In the genomic region with DNA sequence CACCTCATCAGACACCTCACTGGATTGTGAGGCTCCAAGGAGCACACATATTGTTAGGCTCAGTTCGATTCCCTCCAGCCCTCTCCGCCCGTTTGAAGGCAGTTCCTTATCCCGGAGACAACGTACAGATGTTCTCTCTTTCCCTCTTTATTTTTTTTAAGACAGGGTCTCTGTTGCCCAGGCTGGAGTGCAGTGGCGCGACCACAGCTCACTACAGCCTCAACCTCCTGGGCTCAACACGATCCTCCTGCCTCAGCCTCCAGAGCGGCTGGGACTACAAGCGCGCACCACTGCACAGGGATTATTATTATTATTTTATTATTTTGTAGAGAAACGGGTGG, we compare ENCODE assay signal across 9 cellular contexts. TPM values are rescaled to one million over a fixed set of nuclear protein-coding genes. Genes with fewer than 3 reads are reported as not detected.
A peak's percentile ranks its signal among the peaks of the same experiment; 100 is the strongest.
DNase-seq lines count a peak whose midpoint lies in the region; ATAC-seq and TF ChIP-seq lines count a peak whose summit lies in the region.
"Had no signal": no experiment of that assay in that cellular context is flagged by ENCODE, and none has a peak within 500 bp of the region (broad histone marks: within the 10 kb centered on the region; RNA-seq: fewer than 3 reads in every experiment).

No MANE protein-coding gene starts in this region.

- H3K14ac ChIP-seq in IMR-90 (replicated peaks; ENCODE audit: low read depth, low read length) = peak overlapping the region; percentile 98

- H2BK120ac ChIP-seq in IMR-90 (ENCODE audit: low read depth, low read length) = no peak overlapping the region

- in situ Hi-C loops in IMR-90 (cut with MboI; ENCODE audit: low sequenced_read_pairs) = no loop called here
- in situ Hi-C loops in mammary epithelial cell (cut with MboI; ENCODE audit: low sequenced_read_pairs in 2 of 2) = no loop called here

- H3K9ac ChIP-seq in IMR-90 (ENCODE audit: low read depth, low read length) (peak overlapping the region; percentile 81), mammary epithelial cell (ENCODE audit: insufficient read depth, low read length) (peak overlapping the region; percentile 78), mucosa of stomach (ENCODE audit: low read length) (peak overlapping the region; percentile 74)

- no peak overlapping the region for H3K18ac ChIP-seq in IMR-90 (ENCODE audit: low read depth, low read length)

- CTCF ChIA-PET in AG04449 (lab: Yijun Ruan, JAX) (interaction anchor here (1.2 to 6.5 kb wide), 9 partner anchors 13 to 258 kb away, joined by 3 to 89 read pairs (median 11); partner anchors contain the start of genes C1QL4 and DNAJC22), IMR-90 (lab: Yijun Ruan, JAX) (interaction anchor here (0.7 to 1.7 kb wide), 3 partner anchors 9 to 101 kb away, joined by 3 to 9 read pairs (median 7); partner anchors contain the start of gene C1QL4), mammary epithelial cell (lab: Charles Lee; ENCODE audit: low non-redundant PET) (interaction anchor here (0.7 to 1.5 kb wide), 4 partner anchors 9 to 58 kb away, joined by 4 to 21 read pairs (median 10); no protein-coding TSS in a partner anchor)

- peak overlapping the region; percentile 25; the same call in 1 of the 2 replicates for H2AK5ac ChIP-seq in IMR-90 (ENCODE audit: low read depth, low read length)

- no peaks in the 10 kb centered on the region; the same call in 1 of the 2 replicates for H3K9me1 ChIP-seq in IMR-90 (ENCODE audit: insufficient read depth, low read length)

- no peak for TF ChIP-seq POLR2A in IMR-90 (IDR thresholded peaks at IDR 0.05; ENCODE audit: low read depth, low read length)

- no peak for DNase-seq in AG04449 (ENCODE audit: low read depth, low spot score)
- DNase-seq in IMR-90 = no peak
- DNase-seq in mammary epithelial cell = no peak
- no peak for DNase-seq in HCEC 1CT
- DNase-seq in occipital lobe (lab: John Stamatoyannopoulos, UW) = no peak
- no peak for DNase-seq in SHP77 treated with DMSO at 0.1 percent for 48 hours (lab: John Stamatoyannopoulos, UW)

- H3K27me3 ChIP-seq in IMR-90 (ENCODE audit: control insufficient read depth, insufficient read depth, low read length) = no peaks in the 10 kb centered on the region
- no peaks in the 10 kb centered on the region for H3K27me3 ChIP-seq in mammary epithelial cell (ENCODE audit: insufficient read depth, low read length)
- no peaks in the 10 kb centered on the region for H3K27me3 ChIP-seq in mucosa of stomach (ENCODE audit: control insufficient read depth, insufficient read depth, low read length)

- H2BK5ac ChIP-seq in IMR-90 (ENCODE audit: low read depth, low read length, poor library complexity, severe bottlenecking) = no peak overlapping the region

- ATAC-seq in IMR-90 (ENCODE audit: low read depth) (no peak), HG02970 (IDR thresholded peaks at IDR 0.05; ENCODE audit: low FRiP score, unreplicated experiment) (no peak)

- POLR2A ChIA-PET in AG04449 (lab: Yijun Ruan, JAX) = interaction anchor here (0.5 to 1.2 kb wide), 6 partner anchors 9 to 419 kb away, joined by 3 to 5 read pairs (median 4); partner anchors contain the start of gene TMBIM6
- POLR2A ChIA-PET in IMR-90 (lab: Charles Lee; ENCODE audit: unreplicated experiment) = interaction anchor here (1.6 kb wide), 1 partner anchor 10 kb away, joined by 4 read pairs; no protein-coding TSS in a partner anchor

- H3K4ac ChIP-seq in IMR-90 (ENCODE audit: low read depth, low read length) = peak overlapping the region; percentile 90

- H2BK20ac ChIP-seq in IMR-90 (ENCODE audit: low read depth, low read length) = no peak overlapping the region

- H2AFZ ChIP-seq in IMR-90 (replicated peaks; ENCODE audit: low read length, poor library complexity) (peak overlapping the region; percentile 100), mammary epithelial cell (ENCODE audit: low read depth, low read length) (peak overlapping the region; percentile 97)

- H3K4me2 ChIP-seq in IMR-90 (ENCODE audit: low read depth, low read length) = peak overlapping the region; percentile 41
- H3K4me2 ChIP-seq in mammary epithelial cell (ENCODE audit: insufficient read depth, low read depth, low read length) = peak overlapping the region; percentile 86

- no peaks in the 10 kb centered on the region for H4K20me1 ChIP-seq in IMR-90 (ENCODE audit: insufficient read depth, low read length)
- no peaks in the 10 kb centered on the region for H4K20me1 ChIP-seq in mammary epithelial cell (ENCODE audit: insufficient read depth, low read length)

- intact Hi-C loops in IMR-90 (cut with micrococcal nuclease) = no loop called here
- intact Hi-C loops in mammary epithelial cell (cut with micrococcal nuclease) = no loop called here

- dilution Hi-C loops in IMR-90 (cut with HindIII; ENCODE audit: low sequenced_read_pairs, unreplicated experiment) (no loop called here), mammary epithelial cell (cut with HindIII; ENCODE audit: low sequenced_read_pairs) (loop anchor here (10.0 kb wide), 1 partner anchor 258 kb away; the partner anchor contains the start of genes KMT2D and RHEBL1)

- peaks cover 9% of the 10 kb centered on the region; the same call in 1 of the 2 replicates for H3K4me1 ChIP-seq in IMR-90 (ENCODE audit: control insufficient read depth, insufficient read depth, low read length)
- H3K4me1 ChIP-seq in mammary epithelial cell (ENCODE audit: insufficient read depth, low read length) = peaks cover 14% of the 10 kb centered on the region
- H3K4me1 ChIP-seq in mucosa of stomach (ENCODE audit: control insufficient read depth, insufficient read depth, low read length) = peaks cover 7% of the 10 kb centered on the region

- H2BK15ac ChIP-seq in IMR-90 (ENCODE audit: low read depth, low read length) = no peak overlapping the region

- peak overlapping the region; percentile 55 for H4K5ac ChIP-seq in IMR-90 (ENCODE audit: low read depth, low read length)

- H4K8ac ChIP-seq in IMR-90 (ENCODE audit: low read depth in 2 of 2, low read length in 2 of 2) = peak overlapping the region; percentile 72 to 89

- BruUV-seq in IMR-90 (replicated peaks; lab: Mats Ljungman, UMichigan) (no TSS peak), mammary epithelial cell (replicated peaks; lab: Mats Ljungman, UMichigan) (TSS peak; percentile 90)

- no peak overlapping the region for H3K56ac ChIP-seq in IMR-90 (ENCODE audit: extremely low read depth, insufficient read depth, low read length)

- peaks cover 9 to 41% of the 10 kb centered on the region in 2 experiments; a peak in 3 of 4 replicates for H3K79me1 ChIP-seq in IMR-90 (ENCODE audit: low read depth in 1 of 2, low read length in 2 of 2)

- peak overlapping the region; percentile 92 for H3K23ac ChIP-seq in IMR-90 (ENCODE audit: low read depth, low read length)

- H2AK9ac ChIP-seq in IMR-90 (replicated peaks; ENCODE audit: low read depth, low read length, poor library complexity) = peak overlapping the region; percentile 91

- H3K4me3 ChIP-seq in AG04449 (ENCODE audit: low read depth, low read length) = peak overlapping the region; percentile 75
- peak overlapping the region; percentile 82 for H3K4me3 ChIP-seq in IMR-90 (ENCODE audit: insufficient read depth, low read depth, low read length)
- H3K4me3 ChIP-seq in mammary epithelial cell (replicated peaks in 1 of 3; ENCODE audit: insufficient read depth in 1 of 3, low read depth in 2 of 3, low read length in 3 of 3) = peak overlapping the region; percentile 66 to 77 (median 77)
- peak overlapping the region; percentile 37 for H3K4me3 ChIP-seq in mucosa of stomach (ENCODE audit: low read length)

- TF ChIP-seq CTCF in AG04449 (IDR thresholded peaks at IDR 0.05; ENCODE audit: insufficient read depth, low read length, missing control alignments) (no peak), IMR-90 (conservative IDR thresholded peaks at IDR 0.05; ENCODE audit: low read depth, low read length) (no peak), mammary epithelial cell (conservative IDR thresholded peaks at IDR 0.05 in 1 of 2, IDR thresholded peaks at IDR 0.05 in 1 of 2; ENCODE audit: extremely low read depth in 1 of 2, insufficient read depth in 1 of 2, low read depth in 1 of 2, low read length in 2 of 2) (no peak)

- H3K36me3 ChIP-seq in IMR-90 (ENCODE audit: control insufficient read depth, insufficient read depth, low read length) (no peaks in the 10 kb centered on the region), mammary epithelial cell (ENCODE audit: insufficient read depth, low read length) (peaks cover 3% of the 10 kb centered on the region), mucosa of stomach (ENCODE audit: control insufficient read depth, insufficient read depth, low read length) (no peaks in the 10 kb centered on the region)

- peaks cover 13% of the 10 kb centered on the region for H3K79me2 ChIP-seq in mammary epithelial cell (ENCODE audit: insufficient read depth, low read length)

- no peak for TF ChIP-seq RAD21 in IMR-90 (IDR thresholded peaks at IDR 0.05; ENCODE audit: low read length)

- H3K27ac ChIP-seq in IMR-90 (ENCODE audit: insufficient read depth, low read length) (peak overlapping the region; percentile 72), mammary epithelial cell (ENCODE audit: insufficient read depth, low read depth, low read length) (peak overlapping the region; percentile 64)

- 63% methylated on average over 3 of the region's 12 CpGs; no CpG with 5 or more reads in 1 of the 2 experiments for WGBS in IMR-90 (ENCODE audit: extremely low coverage in 2 of 2, insufficient read length in 1 of 2), 2 experiments
- 40% methylated on average over 11 of the region's 12 CpGs for WGBS in mammary epithelial cell (ENCODE audit: low coverage, missing lambda C conversion rate)

- H4K91ac ChIP-seq in IMR-90 (ENCODE audit: insufficient read depth, low read depth, low read length) = no peak overlapping the region

- H3K9me3 ChIP-seq in IMR-90 (ENCODE audit: control insufficient read depth, insufficient read depth, low read length) (no peaks in the 10 kb centered on the region), mammary epithelial cell (replicated peaks; ENCODE audit: insufficient read depth, low read length) (no peaks in the 10 kb centered on the region), mucosa of stomach (ENCODE audit: control insufficient read depth, low read length) (no peaks in the 10 kb centered on the region)

RNA-seq across cellular contexts. Expression of gene TROAP, which starts 0.7 kb away (rescaled TPM):
- 15.6 and 21.5 TPM in 2 replicates for total RNA-seq in IMR-90 (2012; rRNA removed)
- 29.3 and 46.0 TPM in 2 replicates for polyA plus RNA-seq in IMR-90 (2012; rRNA removed)
- 13.7 and 15.7 TPM in 2 replicates for polyA plus RNA-seq in IMR-90 (2012; cell fraction: cytosol; rRNA removed)
- polyA plus RNA-seq in IMR-90 (2012; cell fraction: nucleus; rRNA removed; ENCODE audit: low replicate concordance) = 36.7 and 80.0 TPM in 2 replicates
- 10 to 100 TPM in 1 of 2 donors, under 1 TPM in 1; 0.33 to 34.2 TPM for total RNA-seq in mammary epithelial cell
- polyA plus RNA-seq in mammary epithelial cell = 23.0 TPM
- polyA minus RNA-seq in mammary epithelial cell = 30.6 TPM
- 1.2 TPM for total RNA-seq in occipital lobe

RNA-seq across cellular contexts. Expression of gene C1QL4, which starts 14.7 kb away (rescaled TPM):
- total RNA-seq in IMR-90 (2012; rRNA removed) (0.18 and 0.28 TPM in 2 replicates), mammary epithelial cell (under 1 TPM in 1 of 2 donors, not detected in 1; 0.24 TPM), occipital lobe (0.16 TPM)
- polyA plus RNA-seq in IMR-90 (2012; rRNA removed) (0.46 and 0.60 TPM in 2 replicates), mammary epithelial cell (0.03 TPM)
- polyA plus RNA-seq in IMR-90 (2012; cell fraction: cytosol; rRNA removed) = 0.55 and 0.96 TPM in 2 replicates
- polyA plus RNA-seq in IMR-90 (2012; cell fraction: nucleus; rRNA removed; ENCODE audit: low replicate concordance) = 0.84 and 1.3 TPM in 2 replicates
- polyA minus RNA-seq in mammary epithelial cell = not detected

RNA-seq across cellular contexts. Expression of gene DNAJC22, which starts 24.4 kb away (rescaled TPM):
- total RNA-seq in IMR-90 (2012; rRNA removed) = 6.7 and 8.1 TPM in 2 replicates
- polyA plus RNA-seq in IMR-90 (2012; rRNA removed) = 8.1 and 8.2 TPM in 2 replicates
- 4.2 and 6.7 TPM in 2 replicates for polyA plus RNA-seq in IMR-90 (2012; cell fraction: cytosol; rRNA removed)
- polyA plus RNA-seq in IMR-90 (2012; cell fraction: nucleus; rRNA removed; ENCODE audit: low replicate concordance) = 10.5 and 11.0 TPM in 2 replicates
- under 1 TPM; 0.14 to 0.17 TPM for total RNA-seq in mammary epithelial cell
- 0.03 TPM for polyA plus RNA-seq in mammary epithelial cell
- polyA minus RNA-seq in mammary epithelial cell = not detected
- total RNA-seq in occipital lobe = 0.78 TPM

RNA-seq across cellular contexts. Expression of gene PRPH, which starts 27.4 kb away (rescaled TPM):
- total RNA-seq in IMR-90 (2012; rRNA removed) (not detected in 2 replicates), mammary epithelial cell (under 1 TPM in 1 of 2 donors, not detected in 1; 0.35 TPM), occipital lobe (not detected)
- polyA plus RNA-seq in IMR-90 (2012; rRNA removed) (not detected in 2 replicates), mammary epithelial cell (not detected)
- polyA plus RNA-seq in IMR-90 (2012; cell fraction: cytosol; rRNA removed) = 0.02 TPM in 1 of 2 replicates, not detected in the other
- 0.29 and 0.49 TPM in 2 replicates for polyA plus RNA-seq in IMR-90 (2012; cell fraction: nucleus; rRNA removed; ENCODE audit: low replicate concordance)
- not detected for polyA minus RNA-seq in mammary epithelial cell
- total RNA-seq: SK-MEL-5 had no signal

RNA-seq across cellular contexts. Expression of gene SPATS2, which starts 44.9 kb away (rescaled TPM):
- total RNA-seq in IMR-90 (2012; rRNA removed) (44.7 and 63.3 TPM in 2 replicates), mammary epithelial cell (10 to 100 TPM; 22.3 to 51.2 TPM), occipital lobe (58.2 TPM)
- polyA plus RNA-seq in IMR-90 (2012; rRNA removed) (45.0 and 50.6 TPM in 2 replicates), mammary epithelial cell (35.2 TPM)
- polyA plus RNA-seq in IMR-90 (2012; cell fraction: cytosol; rRNA removed) = 16.7 and 46.0 TPM in 2 replicates
- 23.4 and 62.3 TPM in 2 replicates for polyA plus RNA-seq in IMR-90 (2012; cell fraction: nucleus; rRNA removed; ENCODE audit: low replicate concordance)
- polyA minus RNA-seq in mammary epithelial cell = 88.5 TPM
